12 cellular contexts compared by ENCODE assay signal in the genomic region with DNA sequence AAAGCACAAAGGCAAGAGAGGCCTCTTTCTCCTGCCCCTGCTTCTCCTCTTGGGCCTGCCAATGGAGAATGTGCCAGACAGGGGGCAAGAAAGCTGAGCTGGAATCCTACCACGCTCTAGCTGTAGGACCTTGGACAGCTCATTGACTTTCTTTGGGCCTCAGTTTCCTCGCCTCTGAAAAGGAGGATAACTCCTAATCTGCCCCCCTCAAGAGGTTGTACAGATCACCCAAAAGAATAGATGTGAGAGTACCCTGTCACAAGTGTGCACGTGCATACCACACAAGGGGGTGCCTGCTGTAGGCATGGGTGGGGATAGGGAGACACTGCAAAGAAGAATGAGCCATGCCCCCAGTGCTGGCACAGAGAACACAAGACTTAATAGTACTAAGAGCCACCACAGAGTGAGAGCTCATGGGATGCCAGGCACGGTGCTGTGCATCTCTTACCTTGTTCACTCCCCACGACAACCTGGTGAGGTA. TPM values are rescaled to one million over a fixed set of nuclear protein-coding genes. Genes with fewer than 3 reads are reported as not detected.
A peak's percentile ranks its signal among the peaks of the same experiment; 100 is the strongest.
DNase-seq lines count a peak whose midpoint lies in the region; ATAC-seq and TF ChIP-seq lines count a peak whose summit lies in the region.
"Had no signal": no experiment of that assay in that cellular context is flagged by ENCODE, and none has a peak within 500 bp of the region (broad histone marks: within the 10 kb centered on the region; RNA-seq: fewer than 3 reads in every experiment).

No MANE protein-coding gene starts in this region.

- peak overlapping the region; percentile 90 for H3K9ac ChIP-seq in OCI-LY3 (ENCODE audit: low read length)
- H3K9ac ChIP-seq in colonic mucosa (ENCODE audit: low read depth in 2 of 2, low read length in 2 of 2): peak overlapping the region; percentile 41 to 44

- peaks cover 55% of the 10 kb centered on the region for H3K4me1 Mint-ChIP-seq in activated naive CD4-positive, alpha-beta T cell treated with anti-CD3 and anti-CD28 coated beads for 36 hours (ENCODE audit: low read depth)

- intact Hi-C loops in activated naive CD4-positive, alpha-beta T cell treated with anti-CD3 and anti-CD28 coated beads for 36 hours (cut with micrococcal nuclease): loop anchor here (5.0 kb wide), 1 partner anchor 180 kb away; no protein-coding TSS in a partner anchor
- intact Hi-C loops in colonic mucosa (cut with DNase I): no loop called here
- intact Hi-C loops in vagina (cut with DNase I): no loop called here

- WGBS in thymus: 23% methylated on average over 5 of the region's 5 CpGs

- peak overlapping the region; percentile 90 for H3K27ac Mint-ChIP-seq in activated naive CD4-positive, alpha-beta T cell treated with anti-CD3 and anti-CD28 coated beads for 36 hours

- H2AFZ ChIP-seq in OCI-LY3 (ENCODE audit: low read depth, low read length): no peak overlapping the region

- peaks cover 90% of the 10 kb centered on the region for H3K79me2 ChIP-seq in OCI-LY3 (ENCODE audit: low read length)

- TF ChIP-seq POLR2A in vagina (IDR thresholded peaks at IDR 0.05): no peak

- H3K9me3 ChIP-seq in OCI-LY3 (ENCODE audit: insufficient read depth, low read length): no peaks in the 10 kb centered on the region
- H3K9me3 ChIP-seq in colonic mucosa: no peaks in the 10 kb centered on the region
- no peaks in the 10 kb centered on the region for H3K9me3 ChIP-seq in thymus (ENCODE audit: control insufficient read depth)
- no peaks in the 10 kb centered on the region for H3K9me3 ChIP-seq in vagina

- H3K27me3 ChIP-seq in OCI-LY3 (ENCODE audit: low read depth, low read length) (no peaks in the 10 kb centered on the region), colonic mucosa (no peaks in the 10 kb centered on the region), thymus (ENCODE audit: control insufficient read depth, insufficient read depth) (no peaks in the 10 kb centered on the region), vagina (no peaks in the 10 kb centered on the region)
- H3K27me3 ChIP-seq: foreskin keratinocyte had no signal

- ATAC-seq in GM21825 (IDR thresholded peaks at IDR 0.05; ENCODE audit: unreplicated experiment): no peak
- no peak for ATAC-seq in GM19328 (IDR thresholded peaks at IDR 0.05; ENCODE audit: unreplicated experiment)
- ATAC-seq: foreskin keratinocyte had no signal

- H3K4me3 ChIP-seq in OCI-LY3 (ENCODE audit: low read length) (peak overlapping the region; percentile 70), colonic mucosa (peak overlapping the region; percentile 3), thymus (ENCODE audit: low read length) (peak overlapping the region; percentile 67), vagina (no peak overlapping the region)

- no peaks in the 10 kb centered on the region for H3K27me3 Mint-ChIP-seq in activated naive CD4-positive, alpha-beta T cell treated with anti-CD3 and anti-CD28 coated beads for 36 hours (ENCODE audit: low read depth)

- TF ChIP-seq CTCF in OCI-LY3 (IDR thresholded peaks at IDR 0.05; ENCODE audit: low read depth, low read length): no peak
- no peak for TF ChIP-seq CTCF in colonic mucosa (IDR thresholded peaks at IDR 0.05)
- no peak for TF ChIP-seq CTCF in vagina (IDR thresholded peaks at IDR 0.05)

- no peak for DNase-seq in activated naive CD4-positive, alpha-beta T cell treated with anti-CD3 and anti-CD28 coated beads for 36 hours
- DNase-seq in activated naive CD4-positive, alpha-beta T cell (lab: John Stamatoyannopoulos, UW): no peak
- no peak for DNase-seq in colonic mucosa
- DNase-seq in vagina (ENCODE audit: extremely low spot score in 2 of 2): no peak
- DNase-seq: DMS79, foreskin keratinocyte had no signal

- peaks cover 83% of the 10 kb centered on the region for H3K4me1 ChIP-seq in OCI-LY3 (ENCODE audit: low read length)
- no peaks in the 10 kb centered on the region for H3K4me1 ChIP-seq in colonic mucosa
- H3K4me1 ChIP-seq in thymus (ENCODE audit: control insufficient read depth, insufficient read depth, low read length): peaks cover 15% of the 10 kb centered on the region
- no peaks in the 10 kb centered on the region for H3K4me1 ChIP-seq in vagina
- H3K4me1 ChIP-seq: foreskin keratinocyte had no signal

- peaks cover 36% of the 10 kb centered on the region for H3K36me3 ChIP-seq in OCI-LY3 (replicated peaks; ENCODE audit: low read depth, low read length)
- no peaks in the 10 kb centered on the region for H3K36me3 ChIP-seq in colonic mucosa
- peaks cover 18% of the 10 kb centered on the region for H3K36me3 ChIP-seq in thymus (ENCODE audit: control insufficient read depth, insufficient read depth)
- H3K36me3 ChIP-seq in vagina: no peaks in the 10 kb centered on the region

- H3K4me2 ChIP-seq in OCI-LY3 (ENCODE audit: low read length): peak overlapping the region; percentile 77

- H3K9me3 Mint-ChIP-seq in activated naive CD4-positive, alpha-beta T cell treated with anti-CD3 and anti-CD28 coated beads for 36 hours: no peaks in the 10 kb centered on the region

- peak overlapping the region; percentile 93 for H3K27ac ChIP-seq in OCI-LY3 (ENCODE audit: low read length)
- no peak overlapping the region for H3K27ac ChIP-seq in colonic mucosa
- peak overlapping the region; percentile 71 for H3K27ac ChIP-seq in thymus (ENCODE audit: low read depth)
- no peak overlapping the region for H3K27ac ChIP-seq in vagina
- H3K27ac ChIP-seq: foreskin keratinocyte had no signal

- H3K36me3 Mint-ChIP-seq in activated naive CD4-positive, alpha-beta T cell treated with anti-CD3 and anti-CD28 coated beads for 36 hours (ENCODE audit: low read depth): peaks cover 48% of the 10 kb centered on the region

- peaks cover 44% of the 10 kb centered on the region for H4K20me1 ChIP-seq in OCI-LY3 (ENCODE audit: insufficient read depth, low read length)

- CTCF ChIA-PET in activated naive CD4-positive, alpha-beta T cell treated with anti-CD3 and anti-CD28 coated beads for 36 hours (lab: Charles Lee): interaction anchor here (0.9 to 2.6 kb wide), 8 partner anchors 12 to 147 kb away, joined by 3 to 13 read pairs (median 4); partner anchors contain the start of gene APLN

- peak overlapping the region; percentile 82 for H3K4me3 Mint-ChIP-seq in activated naive CD4-positive, alpha-beta T cell treated with anti-CD3 and anti-CD28 coated beads for 36 hours

RNA-seq across cellular contexts. Expression of gene SASH3, which starts 2.3 kb away (rescaled TPM):
- total RNA-seq in activated naive CD4-positive, alpha-beta T cell treated with anti-CD3 and anti-CD28 coated beads for 36 hours: 10 to 100 TPM; 90.3 to 98.7 TPM
- total RNA-seq in colonic mucosa (1 to 10 TPM; 2.9 to 4.5 TPM), vagina (14.0 TPM)
- polyA plus RNA-seq in thymus: 58.2 TPM
- total RNA-seq: foreskin keratinocyte, H7, pulmonary artery endothelial cell had no signal
- polyA plus RNA-seq: foreskin keratinocyte had no signal

RNA-seq across cellular contexts. Expression of gene XPNPEP2, which starts 43.3 kb away (rescaled TPM):
- total RNA-seq in activated naive CD4-positive, alpha-beta T cell treated with anti-CD3 and anti-CD28 coated beads for 36 hours: under 1 TPM; 0.21 to 0.27 TPM
- total RNA-seq in colonic mucosa: 10 to 100 TPM in 1 of 2 donors, 1 to 10 TPM in 1; 2.6 to 11.7 TPM
- 0.62 TPM for polyA plus RNA-seq in thymus
- 22.3 TPM for total RNA-seq in vagina
- total RNA-seq: foreskin keratinocyte, pulmonary artery endothelial cell had no signal
- polyA plus RNA-seq: foreskin keratinocyte had no signal

Comparison
In these comparisons a context has a peak if more than half of its experiments do, and no peak if none do; other contexts are left out.
1. H3K27ac ChIP-seq: peak in OCI-LY3 (single experiment) and thymus (single experiment); none in colonic mucosa (single experiment) and vagina (single experiment).
2. H3K4me3 ChIP-seq: peak in OCI-LY3 (single experiment), colonic mucosa (single experiment) and thymus (single experiment); none in vagina (0 of 2).